ENCODE assay signal across 23 cellular contexts in genomic region chr12:76706761-76707160, GRCh38. TPM values are rescaled to one million over a fixed set of nuclear protein-coding genes. Genes with fewer than 3 reads are reported as not detected.
DNase-seq lines count a peak whose midpoint lies in the region; ATAC-seq, FAIRE-seq and TF ChIP-seq lines count a peak whose summit lies in the region.
"Had no signal": no experiment of that assay in that cellular context is flagged by ENCODE, and none has a peak within 500 bp of the region (broad histone marks: within the 10 kb centered on the region; RNA-seq: fewer than 3 reads in every experiment).

No MANE protein-coding gene starts in this region.

- no peak overlapping the region for H3K4me2 ChIP-seq in osteoblast (ENCODE audit: insufficient read depth, low read length)
- H3K4me2 ChIP-seq in neural progenitor cell: no peak overlapping the region
- H3K4me2 ChIP-seq: GM23338 had no signal

- H3K4me3 Mint-ChIP-seq in neural progenitor cell: no peak overlapping the region
- no peak overlapping the region for H3K4me3 Mint-ChIP-seq in naive thymus-derived CD8-positive, alpha-beta T cell
- no peak overlapping the region for H3K4me3 Mint-ChIP-seq in stimulated activated memory B cell treated with anti-CD40 and anti-IgM and Interleukin-4, amounts not matched to agents 10 μg/mL and 1 μg/mL and 100 μg/mL, for 72 hours
- H3K4me3 Mint-ChIP-seq: B cell; CD8-positive, alpha-beta T cell; GM23338; H9 had no signal

- ATAC-seq in naive thymus-derived CD8-positive, alpha-beta T cell: no peak
- no peak for ATAC-seq in stimulated activated memory B cell treated with anti-CD40 and anti-IgM and Interleukin-4, amounts not matched to agents 10 μg/mL and 1 μg/mL and 100 μg/mL, for 72 hours
- ATAC-seq: CD8-positive, alpha-beta T cell; GM23338 had no signal

- POLR2A ChIA-PET in naive thymus-derived CD8-positive, alpha-beta T cell (lab: Charles Lee): no interaction called here

- H3K36me3 Mint-ChIP-seq in neural progenitor cell: no peaks in the 10 kb centered on the region
- no peaks in the 10 kb centered on the region for H3K36me3 Mint-ChIP-seq in naive thymus-derived CD8-positive, alpha-beta T cell
- H3K36me3 Mint-ChIP-seq in stimulated activated memory B cell treated with anti-CD40 and anti-IgM and Interleukin-4, amounts not matched to agents 10 μg/mL and 1 μg/mL and 100 μg/mL, for 72 hours: no peaks in the 10 kb centered on the region
- H3K36me3 Mint-ChIP-seq: CD8-positive, alpha-beta T cell had no signal

- H3K9me3 ChIP-seq in osteoblast (ENCODE audit: low read depth, low read length) (no peaks in the 10 kb centered on the region), neural progenitor cell (ENCODE audit: low read depth) (no peaks in the 10 kb centered on the region)
- H3K9me3 ChIP-seq: Caco-2 had no signal

- H3K27ac ChIP-seq in osteoblast (ENCODE audit: low read depth, low read length) (no peak overlapping the region), neural progenitor cell (no peak overlapping the region)
- H3K27ac ChIP-seq: C4-2B, HL-60, RWPE1 had no signal

- H3K4me1 Mint-ChIP-seq in neural progenitor cell: peaks cover 6% of the 10 kb centered on the region
- H3K4me1 Mint-ChIP-seq in naive thymus-derived CD8-positive, alpha-beta T cell: peaks cover 0 to 8% (median 5%) of the 10 kb centered on the region in 4 donors
- H3K4me1 Mint-ChIP-seq in stimulated activated memory B cell treated with anti-CD40 and anti-IgM and Interleukin-4, amounts not matched to agents 10 μg/mL and 1 μg/mL and 100 μg/mL, for 72 hours: peaks cover 13% of the 10 kb centered on the region

- H3K27me3 ChIP-seq in osteoblast (ENCODE audit: insufficient read depth, low read length) (no peaks in the 10 kb centered on the region), neural progenitor cell (no peaks in the 10 kb centered on the region)

- H3K4me1 ChIP-seq in osteoblast (ENCODE audit: insufficient read depth, low read length): peaks cover 15% of the 10 kb centered on the region
- no peaks in the 10 kb centered on the region for H3K4me1 ChIP-seq in neural progenitor cell

- no peaks in the 10 kb centered on the region for H3K36me3 ChIP-seq in osteoblast (ENCODE audit: insufficient read depth, low read length)
- no peaks in the 10 kb centered on the region for H3K36me3 ChIP-seq in neural progenitor cell

- no peaks in the 10 kb centered on the region for H3F3A ChIP-seq in neural progenitor cell (ENCODE audit: low read depth)

- no peaks in the 10 kb centered on the region for H3K27me3 Mint-ChIP-seq in neural progenitor cell (ENCODE audit: insufficient read depth, low read depth)
- peaks cover 0 to 10% (median 2%) of the 10 kb centered on the region in 5 donors for H3K27me3 Mint-ChIP-seq in naive thymus-derived CD8-positive, alpha-beta T cell
- peaks cover 9% of the 10 kb centered on the region for H3K27me3 Mint-ChIP-seq in stimulated activated memory B cell treated with anti-CD40 and anti-IgM and Interleukin-4, amounts not matched to agents 10 μg/mL and 1 μg/mL and 100 μg/mL, for 72 hours

- H3K4me3 ChIP-seq in osteoblast (ENCODE audit: insufficient read depth, low read length): no peak overlapping the region
- H3K4me3 ChIP-seq in neural progenitor cell: no peak overlapping the region
- H3K4me3 ChIP-seq: GM23338 had no signal

- TF ChIP-seq CTCF in osteoblast (IDR thresholded peaks at IDR 0.05; ENCODE audit: extremely low read depth, low read depth, low read length) (no peak), neural progenitor cell (IDR thresholded peaks at IDR 0.05) (no peak)

- H3K9me3 Mint-ChIP-seq in neural progenitor cell: no peaks in the 10 kb centered on the region
- no peaks in the 10 kb centered on the region for H3K9me3 Mint-ChIP-seq in naive thymus-derived CD8-positive, alpha-beta T cell
- H3K9me3 Mint-ChIP-seq in stimulated activated memory B cell treated with anti-CD40 and anti-IgM and Interleukin-4, amounts not matched to agents 10 μg/mL and 1 μg/mL and 100 μg/mL, for 72 hours: no peaks in the 10 kb centered on the region
- H3K9me3 Mint-ChIP-seq: CD8-positive, alpha-beta T cell; GM23338; H9 had no signal

- no peak overlapping the region for H3K9ac ChIP-seq in neural progenitor cell

- H3K79me2 ChIP-seq in osteoblast (ENCODE audit: insufficient read depth, low read length) (no peaks in the 10 kb centered on the region), neural progenitor cell (ENCODE audit: low read depth) (no peaks in the 10 kb centered on the region)

- peak; percentile 48 for FAIRE-seq in endometrium (lab: Jason Lieb, UNC)

- H2AFZ ChIP-seq in osteoblast (ENCODE audit: low read length): peak overlapping the region; percentile 14
- H2AFZ ChIP-seq in neural progenitor cell (replicated peaks): no peak overlapping the region

- peak; percentile 42 for DNase-seq in HCEC 1CT
- no peak for DNase-seq in osteoblast (ENCODE audit: insufficient read length, low spot score, missing footprints)
- no peak for DNase-seq in neural progenitor cell (ENCODE audit: low spot score)
- DNase-seq in naive thymus-derived CD8-positive, alpha-beta T cell: no peak
- DNase-seq in A172 (ENCODE audit: low spot score): no peak
- DNase-seq: Caco-2; CD8-positive, alpha-beta T cell; DMS79; H9; NCI-H1048; NCI-H1417; NCI-H1694; NCI-H2029 treated with DMSO at 0.1 percent for 48 hours; NCI-H510A; NCI-H69; SHP77 had no signal

- no peak overlapping the region for H3K27ac Mint-ChIP-seq in neural progenitor cell
- no peak overlapping the region for H3K27ac Mint-ChIP-seq in naive thymus-derived CD8-positive, alpha-beta T cell
- H3K27ac Mint-ChIP-seq in stimulated activated memory B cell treated with anti-CD40 and anti-IgM and Interleukin-4, amounts not matched to agents 10 μg/mL and 1 μg/mL and 100 μg/mL, for 72 hours: no peak overlapping the region
- H3K27ac Mint-ChIP-seq: B cell; CD8-positive, alpha-beta T cell; GM23338 had no signal

- H4K20me1 ChIP-seq in osteoblast (ENCODE audit: insufficient read depth, low read length): no peaks in the 10 kb centered on the region
- no peaks in the 10 kb centered on the region for H4K20me1 ChIP-seq in neural progenitor cell (ENCODE audit: low read depth)

RNA-seq across cellular contexts. Expression of gene ZDHHC17, which starts 57.2 kb away (rescaled TPM):
- total RNA-seq in osteoblast: 42.0 and 50.4 TPM in 2 replicates
- 79.1 and 99.1 TPM in 2 replicates for total RNA-seq in neural progenitor cell (ENCODE audit: low replicate concordance)
- total RNA-seq in naive thymus-derived CD8-positive, alpha-beta T cell: 10 to 100 TPM; 62.0 to 68.0 TPM
- 10 to 100 TPM; 10.1 to 11.5 (median 10.5) TPM for polyA plus RNA-seq in naive thymus-derived CD8-positive, alpha-beta T cell
- total RNA-seq in A172 (2014; rRNA removed; shearing (Covaris generic)): 16.6 and 19.4 TPM in 2 replicates
